17 cellular contexts compared by ENCODE assay signal in genomic region chr7:127620406-127621233, GRCh38. TPM values are rescaled to one million over a fixed set of nuclear protein-coding genes. Genes with fewer than 3 reads are reported as not detected.
DNase-seq lines count a peak whose midpoint lies in the region; ATAC-seq and TF ChIP-seq lines count a peak whose summit lies in the region.
"Had no signal": no experiment of that assay in that cellular context is flagged by ENCODE, and none has a peak within 500 bp of the region (broad histone marks: within the 10 kb centered on the region; RNA-seq: fewer than 3 reads in every experiment).

No MANE protein-coding gene starts in this region.

- in situ Hi-C loops in Panc1 (cut with HindIII; ENCODE audit: low pct_unique_long_range_greater_than_20kb, low sequenced_read_pairs): no loop called here

- TF ChIP-seq CTCF in Panc1 (IDR thresholded peaks at IDR 0.05): no peak
- no peak for TF ChIP-seq CTCF in foreskin keratinocyte (conservative IDR thresholded peaks at IDR 0.05)

- H3K4me3 Mint-ChIP-seq in activated T-cell treated with anti-CD3 and anti-CD28 coated beads, Interleukin-2, amount 50 U/mL, for 4 hours: no peak overlapping the region
- H3K4me3 Mint-ChIP-seq: activated CD4-positive, alpha-beta T cell treated with anti-CD3 and anti-CD28 coated beads for 36 hours had no signal

- H3K27me3 Mint-ChIP-seq in activated T-cell treated with anti-CD3 and anti-CD28 coated beads, Interleukin-2, amount 50 U/mL, for 4 hours (ENCODE audit: low read depth): peaks cover 50% of the 10 kb centered on the region

- no peaks in the 10 kb centered on the region for H3K9me3 ChIP-seq in Panc1 (ENCODE audit: control insufficient read depth, insufficient read depth, low read depth, low read length)
- H3K9me3 ChIP-seq: breast epithelium had no signal

- no peaks in the 10 kb centered on the region for H3K9me3 Mint-ChIP-seq in activated T-cell treated with anti-CD3 and anti-CD28 coated beads, Interleukin-2, amount 50 U/mL, for 4 hours
- H3K9me3 Mint-ChIP-seq: activated T-helper 2 cell treated with anti-CD3 and anti-CD28 coated beads, Interferon-gamma antibody, Interleukin-2, Interleukin-4, amounts not matched to agents 10 μg/mL and 5 μg/mL and 100 μg/mL, durations not matched to agents 14 hours and 24 hours and 36 hours had no signal

- peak; percentile 4 to 27 for ATAC-seq in activated T-cell treated with anti-CD3 and anti-CD28 coated beads, Interleukin-2, amount 50 U/mL, for 4 hours
- peak; percentile 69 for ATAC-seq in Panc1
- peak; percentile 31 for ATAC-seq in foreskin keratinocyte
- no peak for ATAC-seq in stimulated activated naive CD8-positive, alpha-beta T cell treated with anti-CD3 and anti-CD28 coated beads, Interleukin-15, Interleukin-2, amounts not matched to agents 100 U/mL and 50 U/mL, for 24 hours
- ATAC-seq in GM19397 (IDR thresholded peaks at IDR 0.05; ENCODE audit: unreplicated experiment): no peak
- ATAC-seq: activated CD4-positive, alpha-beta T cell treated with anti-CD3 and anti-CD28 coated beads for 36 hours had no signal

- H3K4me3 ChIP-seq in Panc1 (ENCODE audit: low read depth in 2 of 2, low read length in 2 of 2): peak overlapping the region in 1 of 2 experiments; percentile 3; a peak in 1 of 4 replicates
- H3K4me3 ChIP-seq: breast epithelium had no signal

- POLR2A ChIA-PET in Panc1 (lab: Charles Lee): interaction anchor here (0.7 kb wide), 1 partner anchor 12 kb away, joined by 4 read pairs; no protein-coding TSS in a partner anchor

- H3K4me1 Mint-ChIP-seq in activated T-cell treated with anti-CD3 and anti-CD28 coated beads, Interleukin-2, amount 50 U/mL, for 4 hours (ENCODE audit: low read depth): peaks cover 5% of the 10 kb centered on the region

- no peaks in the 10 kb centered on the region; the same call in 1 of the 2 replicates for H3K4me1 ChIP-seq in Panc1 (ENCODE audit: control insufficient read depth, insufficient read depth, low read length)
- no peaks in the 10 kb centered on the region for H3K4me1 ChIP-seq in foreskin keratinocyte
- H3K4me1 ChIP-seq: breast epithelium had no signal

- peaks cover 54% of the 10 kb centered on the region for H3K27me3 ChIP-seq in Panc1 (ENCODE audit: control insufficient read depth, insufficient read depth, low read length)
- H3K27me3 ChIP-seq in foreskin keratinocyte: peaks cover 79% of the 10 kb centered on the region

- CTCF ChIA-PET in Panc1 (lab: Charles Lee): interaction anchor here (0.5 kb wide), 1 partner anchor 8 kb away, joined by 3 read pairs; no protein-coding TSS in a partner anchor

- intact Hi-C loops in Panc1 (cut with micrococcal nuclease; ENCODE audit: unreplicated experiment): no loop called here

- no peaks in the 10 kb centered on the region for H3K36me3 ChIP-seq in Panc1 (ENCODE audit: control insufficient read depth, insufficient read depth, low read length)
- H3K36me3 ChIP-seq: breast epithelium had no signal

- BruUV-seq in Panc1 (replicated peaks; lab: Mats Ljungman, UMichigan): no TSS peak

- H3K27ac ChIP-seq in Panc1 (ENCODE audit: low read length) (no peak overlapping the region), foreskin keratinocyte (no peak overlapping the region)
- H3K27ac ChIP-seq: breast epithelium had no signal

- H3K36me3 Mint-ChIP-seq in activated T-cell treated with anti-CD3 and anti-CD28 coated beads, Interleukin-2, amount 50 U/mL, for 4 hours (ENCODE audit: insufficient read depth): no peaks in the 10 kb centered on the region

- no peak for DNase-seq in activated T-cell treated with anti-CD3 and anti-CD28 coated beads, Interleukin-2, amount 50 U/mL, for 4 hours
- DNase-seq in activated T-cell treated with anti-CD3 and anti-CD28 coated beads, Interleukin-2, amount 50 U/mL, for 1 hour: no peak
- DNase-seq in Panc1 (ENCODE audit: low read depth, low spot score) (no peak), foreskin keratinocyte (peak in 1 of 2 donors; percentile 38), HK-2 (ENCODE audit: unreplicated experiment) (no peak)
- DNase-seq in stimulated activated naive CD8-positive, alpha-beta T cell treated with anti-CD3 and anti-CD28 coated beads, Interleukin-15, Interleukin-2, amounts not matched to agents 100 U/mL and 50 U/mL, for 24 hours: peak; percentile 6
- DNase-seq in activated naive CD4-positive, alpha-beta T cell treated with anti-CD3 and anti-CD28 coated beads, Interleukin-2, amount 50 U/mL, for 16 hours: no peak
- DNase-seq: activated CD4-positive, alpha-beta T cell treated with anti-CD3 and anti-CD28 coated beads for 36 hours; GOT3; NCI-H1694 treated with DMSO at 0.1 percent for 48 hours; NK-92 treated with Interleukin-12 subunit alpha and Interleukin-12 subunit beta, amount 100 ng/mL, for 24 hours; stimulated activated CD8-positive, alpha-beta memory T cell treated with anti-CD3 and anti-CD28 coated beads, Interleukin-4, amount 100 ng/mL, for 48 hours had no signal

RNA-seq across cellular contexts. Expression of gene PAX4, which starts 2.7 kb away (rescaled TPM):
- not detected for total RNA-seq in activated T-cell treated with anti-CD3 and anti-CD28 coated beads, Interleukin-2, amount 50 U/mL, for 4 hours
- not detected for total RNA-seq in Panc1 (2021; ENCODE audit: unreplicated experiment)
- polyA plus RNA-seq in Panc1 (2012; ENCODE audit: insufficient read length): not detected
- not detected in 2 replicates for total RNA-seq in foreskin keratinocyte
- polyA plus RNA-seq in foreskin keratinocyte: not detected in 2 replicates
- total RNA-seq: activated CD4-positive, alpha-beta T cell treated with anti-CD3 and anti-CD28 coated beads for 36 hours; activated T-helper 2 cell treated with anti-CD3 and anti-CD28 coated beads, Interferon-gamma antibody, Interleukin-2, Interleukin-4, amounts not matched to agents 10 μg/mL and 5 μg/mL and 100 μg/mL, durations not matched to agents 14 hours and 24 hours and 36 hours; breast epithelium; mesenteric fat pad had no signal
- polyA plus RNA-seq: AG04450 had no signal

RNA-seq across cellular contexts. Expression of gene FSCN3, which starts 27.1 kb away (rescaled TPM):
- 1 to 10 TPM; 1.2 to 2.2 (median 1.7) TPM for total RNA-seq in activated T-cell treated with anti-CD3 and anti-CD28 coated beads, Interleukin-2, amount 50 U/mL, for 4 hours
- total RNA-seq in Panc1 (2021; ENCODE audit: unreplicated experiment) (1.1 TPM), foreskin keratinocyte (0.32 and 0.75 TPM in 2 replicates)
- not detected for polyA plus RNA-seq in Panc1 (2012; ENCODE audit: insufficient read length)
- 0.20 and 0.35 TPM in 2 replicates for polyA plus RNA-seq in foreskin keratinocyte

RNA-seq across cellular contexts. Expression of gene SND1, which starts 31.4 kb away (rescaled TPM):
- 100 to 1,000 TPM; 260 to 267 (median 267) TPM for total RNA-seq in activated T-cell treated with anti-CD3 and anti-CD28 coated beads, Interleukin-2, amount 50 U/mL, for 4 hours
- total RNA-seq in Panc1 (2021; ENCODE audit: unreplicated experiment) (176 TPM), foreskin keratinocyte (188 and 213 TPM in 2 replicates)
- polyA plus RNA-seq in Panc1 (2012; ENCODE audit: insufficient read length): 156 TPM
- 140 and 151 TPM in 2 replicates for polyA plus RNA-seq in foreskin keratinocyte

RNA-seq across cellular contexts. Expression of gene ARF5, which starts 32.4 kb away (rescaled TPM):
- total RNA-seq in activated T-cell treated with anti-CD3 and anti-CD28 coated beads, Interleukin-2, amount 50 U/mL, for 4 hours: 100 to 1,000 TPM in 2 of 3 donors, 10 to 100 TPM in 1; 94.0 to 116 (median 104) TPM
- total RNA-seq in Panc1 (2021; ENCODE audit: unreplicated experiment) (155 TPM), foreskin keratinocyte (159 and 166 TPM in 2 replicates)
- 271 TPM for polyA plus RNA-seq in Panc1 (2012; ENCODE audit: insufficient read length)
- polyA plus RNA-seq in foreskin keratinocyte: 318 and 322 TPM in 2 replicates

RNA-seq across cellular contexts. Expression of gene GCC1, which starts 35.2 kb away (rescaled TPM):
- 10 to 100 TPM; 16.2 to 19.1 (median 18.5) TPM for total RNA-seq in activated T-cell treated with anti-CD3 and anti-CD28 coated beads, Interleukin-2, amount 50 U/mL, for 4 hours
- total RNA-seq in Panc1 (2021; ENCODE audit: unreplicated experiment) (19.1 TPM), foreskin keratinocyte (19.6 and 21.8 TPM in 2 replicates)
- polyA plus RNA-seq in Panc1 (2012; ENCODE audit: insufficient read length): 15.0 TPM
- 8.1 and 8.5 TPM in 2 replicates for polyA plus RNA-seq in foreskin keratinocyte

Comparison
In these comparisons a context has a peak if more than half of its experiments do, and no peak if none do; other contexts are left out.
1. ATAC-seq: peak in activated T-cell treated with anti-CD3 and anti-CD28 coated beads, Interleukin-2, amount 50 U/mL, for 4 hours (2 of 2), Panc1 (single experiment) and foreskin keratinocyte (single experiment); none in stimulated activated naive CD8-positive, alpha-beta T cell treated with anti-CD3 and anti-CD28 coated beads, Interleukin-15, Interleukin-2, amounts not matched to agents 100 U/mL and 50 U/mL, for 24 hours (single experiment) and GM19397 (single experiment).